Comparison of ENCODE assay signal across 8 cellular contexts in the genomic region with DNA sequence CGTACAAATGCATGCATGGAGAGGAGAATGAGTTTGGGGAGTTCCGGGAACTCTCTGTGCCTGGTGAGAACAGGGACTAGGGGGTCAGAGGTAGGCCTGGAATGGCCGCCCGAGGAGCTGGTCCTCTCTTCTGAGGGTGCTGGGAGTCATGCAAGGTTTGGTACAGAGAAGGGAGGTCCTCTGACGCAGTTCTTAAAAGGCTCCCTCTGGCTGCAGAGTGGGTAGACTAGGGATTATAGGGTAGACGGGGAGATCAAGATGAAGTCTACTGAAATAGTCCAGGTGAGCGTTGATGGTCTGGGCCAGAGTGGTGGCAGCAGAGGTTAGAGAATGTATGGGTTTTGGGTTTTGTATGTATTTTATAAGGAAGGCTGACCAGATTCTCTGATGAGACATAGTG. TPM values are rescaled to one million over a fixed set of nuclear protein-coding genes. Genes with fewer than 3 reads are reported as not detected.
DNase-seq lines count a peak whose midpoint lies in the region; ATAC-seq and TF ChIP-seq lines count a peak whose summit lies in the region.

No MANE protein-coding gene starts in this region.

- H3K27me3 ChIP-seq in dorsolateral prefrontal cortex, result no peaks in the 10 kb centered on the region

- H3K4me1 Mint-ChIP-seq in naive B cell, result peaks cover 33 to 43% (median 39%) of the 10 kb centered on the region in 3 donors

- peak overlapping the region; percentile 69 for H3K27ac ChIP-seq in C4-2B
- peak overlapping the region in 16 of 59 donors; percentile 29 to 92 (median 82) for H3K27ac ChIP-seq in dorsolateral prefrontal cortex

- TF ChIP-seq CTCF in C4-2B (conservative IDR thresholded peaks at IDR 0.05) (no peak), dorsolateral prefrontal cortex (IDR thresholded peaks at IDR 0.05 in 54 of 56, conservative IDR thresholded peaks at IDR 0.05 in 2 of 56; ENCODE audit: low read depth in 1 of 56, partially characterized antibody in 56 of 56) (no peak), GM13977 (IDR thresholded peaks at IDR 0.05; ENCODE audit: extremely low read depth, insufficient read depth, missing control alignments) (no peak), omental fat pad (IDR thresholded peaks at IDR 0.05) (no peak)

- intact Hi-C loops in dorsolateral prefrontal cortex (cut with DNase I), result loop anchor here in 1 of 2 donors (2.0 to 10.0 kb wide), 2 partner anchors 31 to 67 kb away; a partner anchor contains a TSS

- peaks cover 0 to 8% (median 5%) of the 10 kb centered on the region in 3 donors for H3K27me3 Mint-ChIP-seq in naive B cell

- H3K4me3 ChIP-seq in dorsolateral prefrontal cortex, result peak overlapping the region; percentile 73 to 100 (median 96)

- peaks cover 0 to 18% (median 6%) of the 10 kb centered on the region in 7 donors for H3K9me3 Mint-ChIP-seq in naive B cell

- H3K27ac Mint-ChIP-seq in naive B cell, result peak overlapping the region in 5 of 6 donors; percentile 84 to 97 (median 95)

- ATAC-seq in naive B cell (ENCODE audit: low read depth in 2 of 2) (no peak), omental fat pad (ENCODE audit: low FRiP score) (no peak)

- DNase-seq in LHCN-M2 (ENCODE audit: low read depth) (peak; percentile 9), dorsolateral prefrontal cortex (no peak), naive B cell (no peak), iPS-NIHi11 (ENCODE audit: low spot score) (no peak), OCI-M1 (lab: John Stamatoyannopoulos, UW) (no peak), GM13977 (ENCODE audit: low spot score) (no peak), omental fat pad (ENCODE audit: low spot score) (no peak)

- in situ Hi-C loops in GM13977 (cut with MboI; ENCODE audit: low pct_unique_long_range_greater_than_20kb, low sequenced_read_pairs, unreplicated experiment), result no loop called here

- peaks cover 33 to 45% of the 10 kb centered on the region in 2 donors for H3K36me3 Mint-ChIP-seq in naive B cell

- H3K4me3 Mint-ChIP-seq in naive B cell, result peak overlapping the region; percentile 90 to 99 (median 97)

RNA-seq across cellular contexts. Expression of a gene that starts 0.8 kb away (rescaled TPM):
- total RNA-seq in LHCN-M2 (2014; rRNA removed) (7.4 and 8.3 TPM in 2 replicates), dorsolateral prefrontal cortex (10 to 100 TPM in 116 of 120 experiments, 1 to 10 TPM in 4; 8.4 to 20.2 (median 13.3) TPM), omental fat pad (10 to 100 TPM in 1 of 4 donors, 1 to 10 TPM in 3; 4.6 to 11.0 (median 7.3) TPM)
- polyA plus RNA-seq in LHCN-M2 (2012), result 4.0 TPM
- polyA plus RNA-seq in naive B cell (ENCODE audit: low read depth in 6 of 6), result 1 to 10 TPM; 4.1 to 8.4 (median 5.0) TPM

RNA-seq across cellular contexts. Expression of a gene that starts 11.5 kb away (rescaled TPM):
- total RNA-seq in LHCN-M2 (2014; rRNA removed) (20.6 and 21.4 TPM in 2 replicates), dorsolateral prefrontal cortex (10 to 100 TPM in 67 of 120 experiments, 1 to 10 TPM in 53; 4.5 to 17.8 (median 10.3) TPM), omental fat pad (10 to 100 TPM; 15.3 to 22.9 (median 16.9) TPM)
- polyA plus RNA-seq in LHCN-M2 (2012), result 19.7 TPM
- 10 to 100 TPM; 35.5 to 91.3 (median 45.8) TPM for polyA plus RNA-seq in naive B cell (ENCODE audit: low read depth in 6 of 6)

RNA-seq across cellular contexts. Expression of a gene that starts 11.5 kb away (rescaled TPM):
- total RNA-seq in LHCN-M2 (2014; rRNA removed) (3.5 and 5.2 TPM in 2 replicates), dorsolateral prefrontal cortex (10 to 100 TPM in 60 of 120 experiments, 1 to 10 TPM in 60; 3.8 to 19.8 (median 10.0) TPM), omental fat pad (1 to 10 TPM; 1.9 to 2.6 (median 2.6) TPM)
- polyA plus RNA-seq in LHCN-M2 (2012), result 2.3 TPM
- 1 to 10 TPM in 3 of 6 donors, under 1 TPM in 2, not detected in 1; 0.71 to 2.5 (median 1.2) TPM for polyA plus RNA-seq in naive B cell (ENCODE audit: low read depth in 6 of 6)

RNA-seq across cellular contexts. Expression of a gene that starts 31.6 kb away (rescaled TPM):
- total RNA-seq in LHCN-M2 (2014; rRNA removed) (6.5 and 7.1 TPM in 2 replicates), dorsolateral prefrontal cortex (10 to 100 TPM; 10.1 to 23.0 (median 14.9) TPM), omental fat pad (1 to 10 TPM; 5.6 to 8.4 (median 7.3) TPM)
- 1.3 TPM for polyA plus RNA-seq in LHCN-M2 (2012)
- 10 to 100 TPM in 3 of 6 donors, 1 to 10 TPM in 3; 6.0 to 12.9 (median 9.5) TPM for polyA plus RNA-seq in naive B cell (ENCODE audit: low read depth in 6 of 6)

RNA-seq across cellular contexts. Expression of a gene that starts 37.8 kb away (rescaled TPM):
- 12.6 and 14.5 TPM in 2 replicates for total RNA-seq in LHCN-M2 (2014; rRNA removed)
- polyA plus RNA-seq in LHCN-M2 (2012), result 3.9 TPM
- 10 to 100 TPM; 14.7 to 35.8 (median 25.0) TPM for total RNA-seq in dorsolateral prefrontal cortex
- polyA plus RNA-seq in naive B cell (ENCODE audit: low read depth in 6 of 6), result 10 to 100 TPM; 17.4 to 28.4 (median 23.3) TPM
- total RNA-seq in omental fat pad, result 10 to 100 TPM; 11.7 to 35.9 (median 22.7) TPM
